Comparison of ENCODE assay signal across 8 cellular contexts in genomic region chr19:13082192-13083007, GRCh38. TPM values are rescaled to one million over a fixed set of nuclear protein-coding genes. Genes with fewer than 3 reads are reported as not detected.
A peak's percentile ranks its signal among the peaks of the same experiment; 100 is the strongest.
DNase-seq lines count a peak whose midpoint lies in the region; ATAC-seq and TF ChIP-seq lines count a peak whose summit lies in the region.

No MANE protein-coding gene starts in this region.

- intact Hi-C loops in sciatic nerve (cut with DNase I) = no loop called here

- peak; percentile 36 for DNase-seq in NCI-H82 treated with DMSO at 0.1 percent for 48 hours (lab: John Stamatoyannopoulos, UW; ENCODE audit: unreplicated experiment)
- DNase-seq in fibroblast of peridontal ligament (ENCODE audit: extremely low read depth) = peak; percentile 72
- DNase-seq in sciatic nerve (ENCODE audit: low spot score) = no peak
- DNase-seq in NCI-H1048 (lab: John Stamatoyannopoulos, UW) = no peak

- TF ChIP-seq CTCF in GM12872 (IDR thresholded peaks at IDR 0.05; ENCODE audit: insufficient read depth, low read depth, low read length) = peak; percentile 18; the same call in 2 of the 3 replicates

- ATAC-seq in sciatic nerve (peak; percentile 75), GM19035 (IDR thresholded peaks at IDR 0.05; ENCODE audit: unreplicated experiment) (no peak), HG03135 (IDR thresholded peaks at IDR 0.05; ENCODE audit: unreplicated experiment) (no peak), GM21390 (IDR thresholded peaks at IDR 0.05; ENCODE audit: unreplicated experiment) (no peak)

RNA-seq across cellular contexts. Expression of gene LYL1, which starts 20.3 kb away (rescaled TPM):
- 20.2 TPM for total RNA-seq in sciatic nerve

RNA-seq across cellular contexts. Expression of gene TRMT1, which starts 34.1 kb away (rescaled TPM):
- 34.7 TPM for total RNA-seq in sciatic nerve

RNA-seq across cellular contexts. Expression of gene NACC1, which starts 35.7 kb away (rescaled TPM):
- 30.7 TPM for total RNA-seq in sciatic nerve

Comparison
In these comparisons a context has a peak if more than half of its experiments do, and no peak if none do; other contexts are left out.
1. DNase-seq: peak in NCI-H82 treated with DMSO at 0.1 percent for 48 hours (single experiment) and fibroblast of peridontal ligament (single experiment); none in sciatic nerve (single experiment) and NCI-H1048 (single experiment).